In genomic region chr2:68453761-68454360, GRCh38 we compare ENCODE assay signal across 25 cellular contexts. TPM values are rescaled to one million over a fixed set of nuclear protein-coding genes. Genes with fewer than 3 reads are reported as not detected.
DNase-seq lines count a peak whose midpoint lies in the region; ATAC-seq and TF ChIP-seq lines count a peak whose summit lies in the region.
"Had no signal": no experiment of that assay in that cellular context is flagged by ENCODE, and none has a peak within 500 bp of the region (broad histone marks: within the 10 kb centered on the region; RNA-seq: fewer than 3 reads in every experiment).

No MANE protein-coding gene starts in this region.

- no peaks in the 10 kb centered on the region for H3K27me3 Mint-ChIP-seq in activated naive CD8-positive, alpha-beta T cell
- no peaks in the 10 kb centered on the region for H3K27me3 Mint-ChIP-seq in activated naive CD8-positive, alpha-beta T cell treated with anti-CD3 and anti-CD28 coated beads, Interleukin-2, amount 50 U/mL, for 24 hours
- peaks cover 2 to 10% (median 5%) of the 10 kb centered on the region in 3 donors for H3K27me3 Mint-ChIP-seq in immature natural killer cell (ENCODE audit: low read depth in 3 of 3)
- H3K27me3 Mint-ChIP-seq: activated naive CD8-positive, alpha-beta T cell treated with anti-CD3 and anti-CD28 coated beads, Interleukin-2, amount 10 ng/mL, durations not matched to agents 7 days and 5 days had no signal

- ATAC-seq in activated naive CD8-positive, alpha-beta T cell treated with anti-CD3 and anti-CD28 coated beads, Interleukin-2, amount 50 U/mL, for 24 hours = no peak
- ATAC-seq in aorta (ENCODE audit: low FRiP score) (peak; percentile 54), GM21447 (IDR thresholded peaks at IDR 0.05; ENCODE audit: unreplicated experiment) (no peak)
- ATAC-seq: esophagus mucosa, HCT116, heart left ventricle, left colon, SK-N-SH treated with all-trans-retinoic acid at 6 μM for 48 hours had no signal

- 65 to 72% methylated on average over 2 of the region's 2 CpGs for WGBS in aorta, 2 donors

- TF ChIP-seq POLR2A in uterus (IDR thresholded peaks at IDR 0.05) = no peak

- no peaks in the 10 kb centered on the region for H3K27me3 ChIP-seq in aorta (ENCODE audit: control insufficient read depth in 1 of 2, insufficient read depth in 2 of 2, low read length in 1 of 2)
- no peaks in the 10 kb centered on the region for H3K27me3 ChIP-seq in uterus
- H3K27me3 ChIP-seq: heart left ventricle, MG63, tibial artery had no signal

- H3K4me1 ChIP-seq in aorta (ENCODE audit: control insufficient read depth in 1 of 2, insufficient read depth in 2 of 2, low read length in 2 of 2) = no peaks in the 10 kb centered on the region
- no peaks in the 10 kb centered on the region for H3K4me1 ChIP-seq in uterus
- H3K4me1 ChIP-seq: tibial artery had no signal

- H3K4me3 ChIP-seq in aorta (ENCODE audit: low read length in 2 of 2) = no peak overlapping the region
- H3K4me3 ChIP-seq in uterus = no peak overlapping the region
- H3K4me3 ChIP-seq: heart left ventricle, MG63, tibial artery had no signal

- intact Hi-C loops in aorta (cut with DNase I) (no loop called here), uterus (cut with DNase I; ENCODE audit: low total_unique reads) (no loop called here)

- peak overlapping the region; percentile 38 for H3K27ac Mint-ChIP-seq in activated naive CD8-positive, alpha-beta T cell
- no peak overlapping the region for H3K27ac Mint-ChIP-seq in activated naive CD8-positive, alpha-beta T cell treated with anti-CD3 and anti-CD28 coated beads, Interleukin-2, amount 50 U/mL, for 24 hours
- H3K27ac Mint-ChIP-seq in immature natural killer cell = peak overlapping the region; percentile 13 to 85 (median 70)
- H3K27ac Mint-ChIP-seq: activated naive CD8-positive, alpha-beta T cell treated with anti-CD3 and anti-CD28 coated beads, Interleukin-2, amount 10 ng/mL, durations not matched to agents 7 days and 5 days; endodermal cell; T-helper 2 cell treated with Interferon-gamma antibody and Interleukin-4, amounts not matched to agents 5 μg/mL and 100 μg/mL, for 36 hours had no signal

- H3K27ac ChIP-seq in aorta (ENCODE audit: low read depth in 1 of 2, low read length in 2 of 2) (no peak overlapping the region), uterus (no peak overlapping the region)
- H3K27ac ChIP-seq: tibial artery had no signal

- no peak for DNase-seq in activated naive CD8-positive, alpha-beta T cell treated with anti-CD3 and anti-CD28 coated beads, Interleukin-2, amount 50 U/mL, for 24 hours
- DNase-seq in OCI-M1 (lab: John Stamatoyannopoulos, UW) = peak; percentile 39
- no peak for DNase-seq in immature natural killer cell
- no peak for DNase-seq in aorta
- no peak for DNase-seq in T-helper 2 cell
- no peak for DNase-seq in uterus
- DNase-seq: activated CD4-positive, alpha-beta T cell treated with anti-CD3 and anti-CD28 coated beads for 4 hours; activated naive CD8-positive, alpha-beta T cell treated with anti-CD3 and anti-CD28 coated beads, Interleukin-2, amount 10 ng/mL, durations not matched to agents 7 days and 5 days; Calu3; central memory CD4-positive, alpha-beta T cell; endodermal cell; foreskin fibroblast; heart left ventricle; left colon; mammary epithelial cell; MG63; NCI-H2029 treated with DMSO at 0.1 percent for 48 hours; NCI-H69; tibial artery had no signal

- TF ChIP-seq CTCF in uterus (IDR thresholded peaks at IDR 0.05) = no peak

- H3K9me3 ChIP-seq in aorta (ENCODE audit: control insufficient read depth, low read length) = no peaks in the 10 kb centered on the region
- H3K9me3 ChIP-seq in uterus = no peaks in the 10 kb centered on the region
- H3K9me3 ChIP-seq: MG63, tibial artery had no signal

- no peaks in the 10 kb centered on the region for H3K36me3 Mint-ChIP-seq in activated naive CD8-positive, alpha-beta T cell
- no peaks in the 10 kb centered on the region for H3K36me3 Mint-ChIP-seq in activated naive CD8-positive, alpha-beta T cell treated with anti-CD3 and anti-CD28 coated beads, Interleukin-2, amount 50 U/mL, for 24 hours (ENCODE audit: low read depth)
- H3K36me3 Mint-ChIP-seq in immature natural killer cell = peaks cover 0 to 3% (median 0%) of the 10 kb centered on the region in 3 donors
- H3K36me3 Mint-ChIP-seq: activated naive CD8-positive, alpha-beta T cell treated with anti-CD3 and anti-CD28 coated beads, Interleukin-2, amount 10 ng/mL, durations not matched to agents 7 days and 5 days had no signal

- H3K4me3 Mint-ChIP-seq in activated naive CD8-positive, alpha-beta T cell = no peak overlapping the region
- no peak overlapping the region for H3K4me3 Mint-ChIP-seq in activated naive CD8-positive, alpha-beta T cell treated with anti-CD3 and anti-CD28 coated beads, Interleukin-2, amount 50 U/mL, for 24 hours
- H3K4me3 Mint-ChIP-seq in immature natural killer cell = no peak overlapping the region
- H3K4me3 Mint-ChIP-seq: activated naive CD8-positive, alpha-beta T cell treated with anti-CD3 and anti-CD28 coated beads, Interleukin-2, amount 10 ng/mL, durations not matched to agents 7 days and 5 days; endodermal cell; T-helper 2 cell treated with Interferon-gamma antibody and Interleukin-4, amounts not matched to agents 5 μg/mL and 100 μg/mL, for 36 hours had no signal

- no peaks in the 10 kb centered on the region for H3K36me3 ChIP-seq in aorta (ENCODE audit: control insufficient read depth in 1 of 2, insufficient read depth in 2 of 2, low read length in 1 of 2)
- no peaks in the 10 kb centered on the region for H3K36me3 ChIP-seq in uterus
- H3K36me3 ChIP-seq: heart left ventricle, MG63, tibial artery had no signal

- H3K9me3 Mint-ChIP-seq in activated naive CD8-positive, alpha-beta T cell (ENCODE audit: low read depth) = no peaks in the 10 kb centered on the region
- no peaks in the 10 kb centered on the region for H3K9me3 Mint-ChIP-seq in activated naive CD8-positive, alpha-beta T cell treated with anti-CD3 and anti-CD28 coated beads, Interleukin-2, amount 50 U/mL, for 24 hours
- H3K9me3 Mint-ChIP-seq in immature natural killer cell = peaks cover 0 to 5% (median 3%) of the 10 kb centered on the region in 6 donors
- H3K9me3 Mint-ChIP-seq: activated naive CD8-positive, alpha-beta T cell treated with anti-CD3 and anti-CD28 coated beads, Interleukin-2, amount 10 ng/mL, durations not matched to agents 7 days and 5 days; endodermal cell; T-helper 2 cell treated with Interferon-gamma antibody and Interleukin-4, amounts not matched to agents 5 μg/mL and 100 μg/mL, for 36 hours had no signal

- peaks cover 20% of the 10 kb centered on the region for H3K4me1 Mint-ChIP-seq in activated naive CD8-positive, alpha-beta T cell (ENCODE audit: low read depth)
- H3K4me1 Mint-ChIP-seq in activated naive CD8-positive, alpha-beta T cell treated with anti-CD3 and anti-CD28 coated beads, Interleukin-2, amount 50 U/mL, for 24 hours = peaks cover 9% of the 10 kb centered on the region
- peaks cover 16 to 22% of the 10 kb centered on the region in 2 donors for H3K4me1 Mint-ChIP-seq in immature natural killer cell
- H3K4me1 Mint-ChIP-seq: endodermal cell had no signal

RNA-seq across cellular contexts. Expression of gene FBXO48, which starts 13.2 kb away (rescaled TPM):
- polyA plus RNA-seq in immature natural killer cell = under 1 TPM in 2 of 3 donors, not detected in 1; 0.28 to 0.39 TPM
- 1 to 10 TPM; 1.0 to 1.5 TPM for total RNA-seq in aorta
- 1 to 10 TPM in 1 of 2 donors, under 1 TPM in 1; 0.43 to 1.1 TPM for polyA plus RNA-seq in aorta
- total RNA-seq in uterus = 1 to 10 TPM in 2 of 4 donors, under 1 TPM in 1, not detected in 1; 0.55 to 6.8 (median 1.5) TPM

RNA-seq across cellular contexts. Expression of gene APLF, which starts 13.5 kb away (rescaled TPM):
- polyA plus RNA-seq in immature natural killer cell (under 1 TPM in 2 of 3 donors, not detected in 1; 0.74 to 0.97 TPM), aorta (1 to 10 TPM; 1.3 TPM)
- total RNA-seq in aorta (1 to 10 TPM; 7.9 to 8.7 TPM), uterus (10 to 100 TPM; 11.3 to 25.9 (median 17.1) TPM)
